In the genomic region with DNA sequence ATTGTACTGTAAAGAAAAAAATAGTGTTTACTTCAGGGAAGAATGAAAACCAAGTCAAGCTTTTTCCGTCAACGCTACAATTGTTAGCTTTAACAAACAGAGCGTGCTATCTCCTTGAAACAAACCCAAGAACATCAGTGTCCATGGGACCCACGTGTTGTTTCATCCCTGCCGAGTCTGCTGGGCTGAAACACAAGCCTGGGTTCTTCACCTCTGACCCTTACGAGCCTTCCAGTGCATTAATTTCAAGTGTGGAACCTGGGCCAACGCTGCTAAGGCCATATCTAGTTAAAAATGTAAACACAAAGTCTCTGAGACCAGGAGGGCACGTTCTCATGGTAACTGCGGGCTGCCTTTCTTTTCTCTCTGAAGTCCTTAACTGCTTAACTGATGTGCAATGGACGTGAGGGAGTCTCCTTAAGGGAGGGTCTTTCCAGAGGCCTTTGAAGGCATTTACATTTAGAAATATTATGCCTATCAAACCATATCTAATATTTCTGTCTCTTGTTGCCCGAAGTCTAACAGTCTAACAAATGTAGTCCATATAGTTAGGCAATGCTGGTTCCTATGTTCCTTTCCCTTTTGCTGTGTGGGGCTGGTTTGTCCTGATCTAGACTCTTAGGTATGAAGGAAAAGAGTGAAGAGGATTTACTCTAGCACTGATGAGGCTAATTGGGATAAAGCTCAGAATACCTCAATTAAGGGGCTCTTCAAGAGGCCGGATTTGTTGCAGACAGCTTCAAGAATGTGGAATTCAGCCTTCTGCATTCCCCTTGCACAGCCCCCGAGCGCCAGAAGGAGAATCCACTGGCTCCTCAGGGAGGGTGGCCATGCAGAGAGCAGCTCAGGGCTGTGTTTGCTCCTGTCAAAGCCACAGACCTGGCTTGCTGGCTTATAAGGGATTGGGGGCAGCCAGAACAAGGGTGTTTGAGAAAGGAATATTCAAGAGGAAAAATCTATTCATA, we compare ENCODE assay signal across 2 cellular contexts.
TF ChIP-seq lines count a peak whose summit lies in the region.

No MANE protein-coding gene starts in this region.

TF ChIP-seq in H1, 55 proteins besides CTCF, POLR2A, EP300 and RAD21:
- TF ChIP-seq JUND (IDR thresholded peaks at IDR 0.05; ENCODE audit: low read length) = 0 out of 2 replicates have a peak, but pooled peaks have one; percentile 4
- TF ChIP-seq TEAD4 (IDR thresholded peaks at IDR 0.05; ENCODE audit: low read depth, low read length) = peak; percentile 88
- no peak for TF ChIP-seq CEBPB (IDR thresholded peaks at IDR 0.05; ENCODE audit: low read depth, low read length)

TF ChIP-seq in liver, 16 proteins besides CTCF, POLR2A, EP300 and RAD21:
- TF ChIP-seq JUND (IDR thresholded peaks at IDR 0.05) (no peak), RXRA (IDR thresholded peaks at IDR 0.05) (peak in 1 of 2 donors; percentile 7), NR2F2 (IDR thresholded peaks at IDR 0.05) (peak; percentile 64)
